26 cellular contexts compared by ENCODE assay signal in genomic region chrX:45954026-45954425, GRCh38.
"Had no signal": no experiment of that assay in that cellular context is flagged by ENCODE, and none has a peak within 500 bp of the region (broad histone marks: within the 10 kb centered on the region; RNA-seq: fewer than 3 reads in every experiment).

No MANE protein-coding gene starts in this region.

- H2AFZ ChIP-seq: parathyroid adenoma had no signal

- H3K9me3 ChIP-seq: colonic mucosa, heart left ventricle, left ventricle myocardium inferior, psoas muscle, spleen, suprapubic skin, tibial artery had no signal

- H3K9ac ChIP-seq: parathyroid adenoma had no signal

- H3K27ac ChIP-seq: cardiac muscle cell, colonic mucosa, heart left ventricle, left ventricle myocardium inferior, parathyroid adenoma, psoas muscle, spleen, suprapubic skin, tibial artery had no signal

- H3K4me3 ChIP-seq: cardiac muscle cell, colonic mucosa, heart left ventricle, left ventricle myocardium inferior, lung, psoas muscle, spleen, suprapubic skin, tibial artery had no signal

- H3K79me2 ChIP-seq: parathyroid adenoma had no signal

- H3K36me3 ChIP-seq: cardiac muscle cell, colonic mucosa, heart left ventricle, left ventricle myocardium inferior, spleen, suprapubic skin, tibial artery had no signal

- H3K27me3 ChIP-seq: cardiac muscle cell, colonic mucosa, suprapubic skin, tibial artery had no signal

- H3K4me1 ChIP-seq: colonic mucosa, heart left ventricle, left ventricle myocardium inferior, parathyroid adenoma, psoas muscle, spleen, suprapubic skin, tibial artery had no signal

- DNase-seq: activated CD4-positive, alpha-beta memory T cell treated with anti-CD3 and anti-CD28 coated beads for 36 hours; activated CD4-positive, alpha-beta T cell treated with anti-CD3 and anti-CD28 coated beads, Interleukin-2, amount 10 ng/mL, durations not matched to agents 24 days and 14 days; activated CD4-positive, CD25-positive, alpha-beta regulatory T cell treated with anti-CD3 and anti-CD28 coated beads, Interleukin-2, amount 50 U/mL, for 72 hours; activated CD8-positive, alpha-beta memory T cell treated with anti-CD3 and anti-CD28 coated beads, Interleukin-2, amount 50 U/mL, for 4 hours; activated gamma-delta T cell; activated naive CD4-positive, alpha-beta T cell treated with anti-CD3 and anti-CD28 coated beads, Interleukin-2, amount 10 ng/mL, durations not matched to agents 7 days and 5 days; activated naive CD8-positive, alpha-beta T cell treated with anti-CD3 and anti-CD28 coated beads, Interleukin-2, amount 10 ng/mL, durations not matched to agents 7 days and 5 days; activated T-cell treated with anti-CD3 and anti-CD28 coated beads, Interleukin-2, amount 50 U/mL, for 1 hour; amygdala; cerebellar nuclear complex; colonic mucosa; effector CD8-positive, alpha-beta T cell; heart left ventricle; left ventricle myocardium inferior; nucleus accumbens; psoas muscle; right cardiac atrium; spleen; stimulated activated naive CD4-positive, alpha-beta T cell; SW 1271; T-helper 9 cell; tibial artery had no signal

- ATAC-seq: heart left ventricle, psoas muscle, right cardiac atrium had no signal
